Comparison of ENCODE assay signal across 1 cellular context in genomic region chr14:75493580-75494130, GRCh38.
TF ChIP-seq lines count a peak whose summit lies in the region.

No MANE protein-coding gene starts in this region.

TF ChIP-seq in GM12878, 131 proteins besides CTCF, POLR2A, EP300 and RAD21 (continued from another document):
- TF ChIP-seq ZBTB33 (IDR thresholded peaks at IDR 0.05) (no peak), TARDBP (IDR thresholded peaks at IDR 0.05; ENCODE audit: borderline replicate concordance) (no peak), IRF5 (IDR thresholded peaks at IDR 0.05; ENCODE audit: borderline replicate concordance) (no peak), TBL1XR1 (IDR thresholded peaks at IDR 0.05; ENCODE audit: low read depth, low read length) (peak; percentile 57; the same call in 1 of the 2 replicates), ASH2L (IDR thresholded peaks at IDR 0.05; ENCODE audit: borderline replicate concordance, low read depth) (no peak), MLLT1 (IDR thresholded peaks at IDR 0.05) (no peak), SUZ12 (IDR thresholded peaks at IDR 0.05; ENCODE audit: unreplicated experiment) (no peak), ZZZ3 (IDR thresholded peaks at IDR 0.05; ENCODE audit: control insufficient read depth, insufficient read length, low read depth) (no peak), SPI1 (IDR thresholded peaks at IDR 0.05; ENCODE audit: borderline replicate concordance, insufficient read depth, low read depth, low read length) (no peak), TAF1 (IDR thresholded peaks at IDR 0.05; ENCODE audit: borderline replicate concordance, low read depth, low read length) (no peak), PAX8 (IDR thresholded peaks at IDR 0.05) (no peak), STAT1 (conservative IDR thresholded peaks at IDR 0.05) (no peak), BCL11A (IDR thresholded peaks at IDR 0.05; ENCODE audit: low read depth, low read length) (no peak)
